Comparison of ENCODE assay signal across 8 cellular contexts in genomic region chr6:151675746-151676459, GRCh38.
DNase-seq lines count a peak whose midpoint lies in the region; ATAC-seq and TF ChIP-seq lines count a peak whose summit lies in the region.

No MANE protein-coding gene starts in this region.

- H3K36me3 Mint-ChIP-seq in osteocyte (ENCODE audit: unreplicated experiment): no peaks in the 10 kb centered on the region

- no peak overlapping the region for H3K4me3 Mint-ChIP-seq in osteocyte (ENCODE audit: unreplicated experiment)

- peaks cover 4% of the 10 kb centered on the region for H3K9me3 Mint-ChIP-seq in osteocyte (ENCODE audit: unreplicated experiment)

- no peak overlapping the region for H3K27ac Mint-ChIP-seq in osteocyte (ENCODE audit: unreplicated experiment)

- peaks cover 2% of the 10 kb centered on the region for H3K27me3 Mint-ChIP-seq in osteocyte (ENCODE audit: unreplicated experiment)

- no peaks in the 10 kb centered on the region for H3K4me1 Mint-ChIP-seq in osteocyte (ENCODE audit: unreplicated experiment)

- intact Hi-C loops in lower leg skin (cut with DNase I; ENCODE audit: low total_unique reads): no loop called here

- no peak overlapping the region for H3K4me3 ChIP-seq in epithelial cell of proximal tubule (ENCODE audit: low read depth, low read length)
- H3K4me3 ChIP-seq in lower leg skin (ENCODE audit: low read depth, poor library complexity, severe bottlenecking): no peak overlapping the region

- WGBS in lower leg skin, 2 donors: 43 to 55% methylated on average over 8 of the region's 8 CpGs

- ATAC-seq in GM18519 (IDR thresholded peaks at IDR 0.05; ENCODE audit: low FRiP score, unreplicated experiment) (peak; percentile 86), HG02943 (IDR thresholded peaks at IDR 0.05; ENCODE audit: low read depth, unreplicated experiment) (peak; percentile 89)

- no peak for TF ChIP-seq POLR2A in lower leg skin (IDR thresholded peaks at IDR 0.05)

- TF ChIP-seq CTCF in AG09319 (IDR thresholded peaks at IDR 0.05; ENCODE audit: low read depth, low read length) (peak; percentile 80), epithelial cell of proximal tubule (conservative IDR thresholded peaks at IDR 0.05; ENCODE audit: low read depth, low read length) (peak; percentile 98), osteocyte (IDR thresholded peaks at IDR 0.05) (peak; percentile 65), lower leg skin (IDR thresholded peaks at IDR 0.05) (peak in 1 of 3 donors; percentile 49)

- DNase-seq in AG09319 (ENCODE audit: extremely low read depth, low read depth): no peak
- DNase-seq in NCI-H226: peak; percentile 16
- DNase-seq in activated CD8-positive, alpha-beta memory T cell treated with anti-CD3 and anti-CD28 coated beads for 1 hour (ENCODE audit: extremely low read depth in 1 of 2, low read depth in 1 of 2): peak; percentile 1 to 3
- DNase-seq in epithelial cell of proximal tubule (ENCODE audit: low read depth): no peak
- no peak for DNase-seq in osteocyte (ENCODE audit: extremely low spot score, unreplicated experiment)
- no peak for DNase-seq in lower leg skin (ENCODE audit: low spot score in 2 of 2)

Comparison
In these comparisons a context has a peak if more than half of its experiments do, and no peak if none do; other contexts are left out.
1. DNase-seq: peak in NCI-H226 (single experiment) and activated CD8-positive, alpha-beta memory T cell treated with anti-CD3 and anti-CD28 coated beads for 1 hour (2 of 2); none in AG09319 (single experiment), epithelial cell of proximal tubule (single experiment), osteocyte (single experiment) and lower leg skin (0 of 2).